In the genomic region with DNA sequence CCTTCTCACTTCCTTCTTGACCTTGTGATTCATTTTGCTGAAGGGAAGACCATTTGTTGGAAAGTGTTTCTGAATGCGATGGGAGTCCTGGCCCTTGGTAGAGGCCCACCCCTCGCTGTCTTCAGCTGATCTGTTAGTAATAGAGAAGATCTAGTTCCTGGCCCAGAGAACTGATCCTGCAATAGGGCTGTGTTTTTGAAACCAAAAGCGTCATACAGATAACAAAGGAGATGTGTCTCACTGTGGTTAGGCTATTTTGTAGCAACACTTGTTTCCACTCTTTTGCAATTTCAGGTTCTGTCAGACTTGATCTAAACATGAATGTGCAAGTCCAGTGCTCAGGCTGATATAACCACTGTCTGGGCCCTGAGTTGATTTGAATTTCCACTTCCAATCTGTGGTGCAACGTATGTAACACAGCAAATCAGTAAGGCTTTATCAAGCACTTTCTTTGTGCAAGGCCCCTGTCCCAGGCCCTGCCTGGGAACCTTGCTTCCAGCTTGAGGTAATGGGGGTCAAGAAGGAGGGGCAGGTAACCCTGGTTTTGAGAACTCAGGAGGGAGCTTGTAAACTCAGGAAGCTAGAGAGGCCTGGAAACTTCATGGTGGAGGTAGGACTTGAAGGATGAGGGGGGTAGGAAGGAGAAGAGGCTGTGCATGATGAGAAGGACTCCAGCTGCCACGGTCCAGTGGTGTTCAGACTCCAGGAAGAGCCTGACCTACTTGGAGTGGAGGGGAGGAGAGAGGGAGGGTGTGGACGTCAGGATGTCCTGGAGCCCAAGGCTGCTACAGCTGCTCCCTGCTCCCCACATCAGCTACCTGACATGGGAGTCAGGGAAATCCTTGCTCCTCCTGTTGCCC, we compare ENCODE assay signal across 8 cellular contexts. TPM values are rescaled to one million over a fixed set of nuclear protein-coding genes. Genes with fewer than 3 reads are reported as not detected.
A peak's percentile ranks its signal among the peaks of the same experiment; 100 is the strongest.
DNase-seq lines count a peak whose midpoint lies in the region; ATAC-seq and TF ChIP-seq lines count a peak whose summit lies in the region.

No MANE protein-coding gene starts in this region.

- H3K27ac Mint-ChIP-seq in activated naive CD4-positive, alpha-beta T cell treated with anti-CD3 and anti-CD28 coated beads, Interleukin-2, amount 50 U/mL, for 72 hours, result peak overlapping the region; percentile 89 to 96

- DNase-seq in M059J (ENCODE audit: low read depth) (peak; percentile 14), WERI-Rb-1 (no peak), inferior parietal cortex (ENCODE audit: extremely low spot score) (no peak), GDM1 (lab: John Stamatoyannopoulos, UW) (no peak)
- DNase-seq in activated naive CD4-positive, alpha-beta T cell treated with anti-CD3 and anti-CD28 coated beads, Interleukin-2, amount 50 U/mL, for 72 hours (ENCODE audit: low spot score in 2 of 2), result peak in 1 of 2 donors; percentile 44

- H3K27me3 ChIP-seq in neutrophil, result no peaks in the 10 kb centered on the region
- H3K27me3 ChIP-seq in WERI-Rb-1 (ENCODE audit: insufficient read depth, low read depth, severe bottlenecking), result no peaks in the 10 kb centered on the region

- peak; percentile 38 for TF ChIP-seq CTCF in neutrophil (IDR thresholded peaks at IDR 0.05)
- no peak for TF ChIP-seq CTCF in WERI-Rb-1 (IDR thresholded peaks at IDR 0.05; ENCODE audit: low read depth, low read length)

- no peaks in the 10 kb centered on the region for H3K36me3 ChIP-seq in neutrophil
- no peaks in the 10 kb centered on the region for H3K36me3 ChIP-seq in WERI-Rb-1

- no peak for TF ChIP-seq POLR2A in GM18505 (IDR thresholded peaks at IDR 0.05; ENCODE audit: borderline replicate concordance, extremely low read depth, insufficient read depth, insufficient read length)

- H3K9me3 Mint-ChIP-seq in activated naive CD4-positive, alpha-beta T cell treated with anti-CD3 and anti-CD28 coated beads, Interleukin-2, amount 50 U/mL, for 72 hours, result no peaks in the 10 kb centered on the region

- H3K9me3 ChIP-seq in neutrophil, result no peaks in the 10 kb centered on the region
- H3K9me3 ChIP-seq in WERI-Rb-1 (ENCODE audit: severe bottlenecking), result no peaks in the 10 kb centered on the region

- H3K27ac ChIP-seq in neutrophil (peak overlapping the region; percentile 100), WERI-Rb-1 (no peak overlapping the region)

- peak; percentile 50 for ATAC-seq in GM18505 (IDR thresholded peaks at IDR 0.05; ENCODE audit: unreplicated experiment)
- peak; percentile 58 for ATAC-seq in GM21737 (IDR thresholded peaks at IDR 0.05; ENCODE audit: unreplicated experiment)
- peak; percentile 75 to 91 for ATAC-seq in activated naive CD4-positive, alpha-beta T cell treated with anti-CD3 and anti-CD28 coated beads, Interleukin-2, amount 50 U/mL, for 72 hours

- peaks cover 84% of the 10 kb centered on the region in 2 experiments for H3K4me1 ChIP-seq in neutrophil (ENCODE audit: control insufficient read depth in 1 of 2, insufficient read depth in 1 of 2, low read depth in 1 of 2, low read length in 1 of 2)

- no peaks in the 10 kb centered on the region for H3K36me3 Mint-ChIP-seq in activated naive CD4-positive, alpha-beta T cell treated with anti-CD3 and anti-CD28 coated beads, Interleukin-2, amount 50 U/mL, for 72 hours

- H3K4me3 ChIP-seq in neutrophil (ENCODE audit: low read depth in 1 of 2, low read length in 1 of 2), result peak overlapping the region; percentile 61 to 63
- H3K4me3 ChIP-seq in WERI-Rb-1 (ENCODE audit: low read depth, low read length), result no peak overlapping the region

RNA-seq across cellular contexts. Expression of a gene that starts 42.2 kb away (rescaled TPM):
- total RNA-seq in M059J (2014; rRNA removed; shearing (Covaris generic)), result 740 and 865 TPM in 2 replicates
- 100 to 1,000 TPM; 150 to 490 TPM for total RNA-seq in activated naive CD4-positive, alpha-beta T cell treated with anti-CD3 and anti-CD28 coated beads, Interleukin-2, amount 50 U/mL, for 72 hours

RNA-seq across cellular contexts. Expression of a gene that starts 57.1 kb away (rescaled TPM):
- 44.7 and 68.5 TPM in 2 replicates for total RNA-seq in M059J (2014; rRNA removed; shearing (Covaris generic))
- total RNA-seq in activated naive CD4-positive, alpha-beta T cell treated with anti-CD3 and anti-CD28 coated beads, Interleukin-2, amount 50 U/mL, for 72 hours, result 10 to 100 TPM in 1 of 2 donors, 1 to 10 TPM in 1; 6.9 to 13.2 TPM
